8 cellular contexts compared by ENCODE assay signal in the genomic region with DNA sequence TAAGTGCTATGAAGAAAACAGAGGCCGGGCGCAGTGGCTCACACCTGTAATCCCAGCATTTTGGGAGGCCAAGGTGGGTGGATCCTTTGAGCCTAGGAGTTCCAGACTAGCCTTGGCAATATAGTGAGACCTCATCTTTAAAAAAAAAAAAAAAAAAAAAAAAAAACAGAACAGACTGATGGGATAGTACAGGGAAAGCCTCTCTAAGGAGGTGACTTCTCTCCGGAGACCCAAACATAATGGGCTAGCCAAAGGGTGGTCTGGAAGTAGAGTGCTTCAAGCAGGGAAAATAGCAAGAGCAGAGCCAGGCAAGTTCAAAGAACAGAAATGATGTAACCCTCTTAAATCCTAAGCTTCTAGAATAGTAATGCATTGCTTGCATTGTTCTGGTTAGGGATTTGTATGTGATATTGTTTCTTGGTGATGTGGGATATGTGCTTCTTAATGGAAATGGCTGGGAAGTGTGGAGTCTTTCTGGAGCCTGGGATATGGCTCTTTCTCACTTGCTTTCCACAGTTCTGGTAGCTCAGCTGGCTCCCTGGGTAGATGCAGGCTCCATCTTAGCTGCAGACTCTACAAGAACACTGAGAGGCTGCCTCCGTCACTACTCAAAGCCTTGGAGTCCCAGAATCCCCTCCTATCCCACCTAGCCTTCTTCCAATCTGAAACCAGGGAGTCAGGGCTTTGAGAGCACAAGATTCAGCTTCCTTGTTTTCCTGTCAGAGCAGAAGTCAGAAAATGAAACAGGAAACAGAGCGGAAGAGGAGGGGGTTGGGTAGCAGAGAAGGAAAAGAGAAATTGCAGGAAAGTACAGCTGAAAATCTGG. TPM values are rescaled to one million over a fixed set of nuclear protein-coding genes. Genes with fewer than 3 reads are reported as not detected.
DNase-seq lines count a peak whose midpoint lies in the region; ATAC-seq and TF ChIP-seq lines count a peak whose summit lies in the region.

No MANE protein-coding gene starts in this region.

- ATAC-seq in GM23338 (no peak), Panc1 (no peak), GM19023 (IDR thresholded peaks at IDR 0.05; ENCODE audit: unreplicated experiment) (no peak), GM19452 (IDR thresholded peaks at IDR 0.05; ENCODE audit: unreplicated experiment) (no peak)

- H3K27ac ChIP-seq in GM23338 (ENCODE audit: low read depth): peak overlapping the region; percentile 93
- H3K27ac ChIP-seq in Panc1 (ENCODE audit: low read length): peak overlapping the region; percentile 100
- H3K27ac ChIP-seq in effector memory CD4-positive, alpha-beta T cell (ENCODE audit: insufficient read depth, low read length, poor library complexity, severe bottlenecking): peak overlapping the region; percentile 98

- H3K27ac Mint-ChIP-seq in GM23338 (peak overlapping the region; percentile 98), neural crest cell (ENCODE audit: unreplicated experiment) (peak overlapping the region; percentile 99)

- BruUV-seq in Panc1 (replicated peaks; lab: Mats Ljungman, UMichigan): no TSS peak

- H3K4me3 ChIP-seq in GM23338 (peak overlapping the region; percentile 99; the same call in 1 of the 2 replicates), Panc1 (ENCODE audit: low read depth in 2 of 2, low read length in 2 of 2) (no peak overlapping the region)
- peak overlapping the region; percentile 82 for H3K4me3 ChIP-seq in effector memory CD4-positive, alpha-beta T cell (ENCODE audit: insufficient read depth, low read depth, low read length, poor library complexity, severe bottlenecking)

- H3K9me3 ChIP-seq in Panc1 (ENCODE audit: control insufficient read depth, insufficient read depth, low read depth, low read length): no peaks in the 10 kb centered on the region
- no peaks in the 10 kb centered on the region for H3K9me3 ChIP-seq in effector memory CD4-positive, alpha-beta T cell (ENCODE audit: control insufficient read depth, low read length)

- H3K36me3 ChIP-seq in GM23338 (ENCODE audit: insufficient read depth) (peaks cover 4% of the 10 kb centered on the region; the same call in 1 of the 2 replicates), Panc1 (ENCODE audit: control insufficient read depth, insufficient read depth, low read length) (peaks cover 18% of the 10 kb centered on the region)
- H3K36me3 ChIP-seq in effector memory CD4-positive, alpha-beta T cell (ENCODE audit: control insufficient read depth, insufficient read depth, low read length): peaks cover 9% of the 10 kb centered on the region

- H2AFZ ChIP-seq in GM23338: no peak overlapping the region

- H3K36me3 Mint-ChIP-seq in GM23338 (ENCODE audit: low read depth): peaks cover 15% of the 10 kb centered on the region; the same call in 2 of the 3 replicates
- H3K36me3 Mint-ChIP-seq in neural crest cell (ENCODE audit: low read depth): peaks cover 11% of the 10 kb centered on the region

- H3K4me3 Mint-ChIP-seq in GM23338 (peak overlapping the region; percentile 94; the same call in 1 of the 3 replicates), neural crest cell (peak overlapping the region; percentile 97)

- no peak for TF ChIP-seq CTCF in GM23338 (conservative IDR thresholded peaks at IDR 0.05; ENCODE audit: low read depth in 2 of 2)
- TF ChIP-seq CTCF in Panc1 (IDR thresholded peaks at IDR 0.05): no peak
- TF ChIP-seq CTCF in neural crest cell (conservative IDR thresholded peaks at IDR 0.05): no peak

- in situ Hi-C loops in Panc1 (cut with HindIII; ENCODE audit: low pct_unique_long_range_greater_than_20kb, low sequenced_read_pairs): loop anchor here (5.0 kb wide), 1 partner anchor 184 kb away; no protein-coding TSS in a partner anchor

- CTCF ChIA-PET in Panc1 (lab: Charles Lee): interaction anchor here (0.6 to 1.4 kb wide), 2 partner anchors 109 to 186 kb away, joined by 3 read pairs; no protein-coding TSS in a partner anchor

- DNase-seq in GM23338 (ENCODE audit: low spot score) (peak; percentile 6), Panc1 (ENCODE audit: low read depth, low spot score) (no peak), neural crest cell (ENCODE audit: low read depth, low spot score) (no peak), NCI-H1417 (lab: John Stamatoyannopoulos, UW) (no peak)
- no peak for DNase-seq in effector memory CD4-positive, alpha-beta T cell
- no peak for DNase-seq in stimulated activated CD4-positive, alpha-beta T cell treated with anti-CD3 and anti-CD28 coated beads, Interleukin-15, amount 100 ng/mL, for 24 hours

- intact Hi-C loops in Panc1 (cut with micrococcal nuclease; ENCODE audit: unreplicated experiment): loop anchor here (5.0 kb wide), 1 partner anchor 89 kb away; a partner anchor contains a TSS

- H3K27me3 Mint-ChIP-seq in GM23338 (ENCODE audit: insufficient read depth, low read depth, poor library complexity) (peaks cover 14% of the 10 kb centered on the region), neural crest cell (ENCODE audit: low read depth) (peaks cover 14% of the 10 kb centered on the region)

- H4K20me1 ChIP-seq in GM23338 (replicated peaks; ENCODE audit: insufficient read depth): no peaks in the 10 kb centered on the region; the same call in none of the 2 replicates

- H3K9me2 ChIP-seq in GM23338 (ENCODE audit: insufficient read depth): no peaks in the 10 kb centered on the region

- H3K79me2 ChIP-seq in GM23338 (replicated peaks; ENCODE audit: insufficient read depth): no peaks in the 10 kb centered on the region

- H3K27me3 ChIP-seq in GM23338 (ENCODE audit: insufficient read depth): no peaks in the 10 kb centered on the region
- no peaks in the 10 kb centered on the region for H3K27me3 ChIP-seq in Panc1 (ENCODE audit: control insufficient read depth, insufficient read depth, low read length)
- H3K27me3 ChIP-seq in effector memory CD4-positive, alpha-beta T cell (replicated peaks; ENCODE audit: control insufficient read depth, insufficient read depth, low read length, poor library complexity, severe bottlenecking): no peaks in the 10 kb centered on the region

- H3K4me1 Mint-ChIP-seq in GM23338: peaks cover 53% of the 10 kb centered on the region
- H3K4me1 Mint-ChIP-seq in neural crest cell: peaks cover 70% of the 10 kb centered on the region

- H3K9me3 Mint-ChIP-seq in GM23338 (no peaks in the 10 kb centered on the region; the same call in 1 of the 3 replicates), neural crest cell (no peaks in the 10 kb centered on the region)

- POLR2A ChIA-PET in Panc1 (lab: Charles Lee): interaction anchor here (0.6 to 0.7 kb wide), 2 partner anchors 63 to 132 kb away, joined by 3 to 15 read pairs; no protein-coding TSS in a partner anchor

- peak overlapping the region; percentile 97 for H3K4me2 ChIP-seq in GM23338

- peaks cover 37% of the 10 kb centered on the region for H3K4me1 ChIP-seq in GM23338 (ENCODE audit: insufficient read depth)
- H3K4me1 ChIP-seq in Panc1 (ENCODE audit: control insufficient read depth, insufficient read depth, low read length): peaks cover 79% of the 10 kb centered on the region
- H3K4me1 ChIP-seq in effector memory CD4-positive, alpha-beta T cell (ENCODE audit: control insufficient read depth, insufficient read depth, low read length, poor library complexity, severe bottlenecking): peaks cover 36% of the 10 kb centered on the region

- peaks cover 19% of the 10 kb centered on the region for H3F3A ChIP-seq in GM23338 (replicated peaks; ENCODE audit: low read depth)

RNA-seq across cellular contexts. Expression of a gene that starts 1.9 kb away (rescaled TPM):
- total RNA-seq in GM23338 (2014; rRNA removed; shearing (Covaris generic)): 11.7 and 12.6 TPM in 2 replicates
- polyA plus RNA-seq in GM23338 (2016; fragmentation: Nextera tagmentation; extraction: Ambion mirVana): 3.8 and 4.5 TPM in 2 replicates
- total RNA-seq in Panc1 (2021; ENCODE audit: unreplicated experiment): 20.1 TPM
- polyA plus RNA-seq in Panc1 (2012; ENCODE audit: insufficient read length): 20.2 TPM
- total RNA-seq in neural crest cell: 8.7 and 11.1 TPM in 2 replicates

RNA-seq across cellular contexts. Expression of a gene that starts 40.7 kb away (rescaled TPM):
- total RNA-seq in GM23338 (2014; rRNA removed; shearing (Covaris generic)): 15.5 and 26.8 TPM in 2 replicates
- 5.6 and 6.3 TPM in 2 replicates for polyA plus RNA-seq in GM23338 (2016; fragmentation: Nextera tagmentation; extraction: Ambion mirVana)
- total RNA-seq in Panc1 (2021; ENCODE audit: unreplicated experiment): 45.4 TPM
- 66.3 TPM for polyA plus RNA-seq in Panc1 (2012; ENCODE audit: insufficient read length)
- total RNA-seq in neural crest cell: 41.7 and 44.3 TPM in 2 replicates

Comparison
In these comparisons a context has a peak if more than half of its experiments do, and no peak if none do; other contexts are left out.
1. H3K4me3 ChIP-seq: peak in GM23338 (single experiment) and effector memory CD4-positive, alpha-beta T cell (single experiment); none in Panc1 (0 of 2).
2. Peak in every context shown above with its lines, with median percentiles within 50 percentile points of each other: H3K27ac ChIP-seq.